8 cellular contexts compared by ENCODE assay signal in genomic region chr11:72814831-72815618, GRCh38. TPM values are rescaled to one million over a fixed set of nuclear protein-coding genes. Genes with fewer than 3 reads are reported as not detected.
DNase-seq lines count a peak whose midpoint lies in the region; TF ChIP-seq lines count a peak whose summit lies in the region.

No MANE protein-coding gene starts in this region.

- WGBS in liver: 16% methylated on average over 27 of the region's 27 CpGs

- no peaks in the 10 kb centered on the region for H3K27me3 Mint-ChIP-seq in chondrocyte (ENCODE audit: low read depth)

- peak overlapping the region; percentile 93 for H3K27ac Mint-ChIP-seq in chondrocyte (ENCODE audit: unreplicated experiment)

- H3K36me3 ChIP-seq in liver (ENCODE audit: control insufficient read depth in 4 of 4, insufficient read depth in 3 of 4, low read depth in 1 of 4, low read length in 3 of 4): peaks cover 0 to 17% (median 3%) of the 10 kb centered on the region in 4 donors

- TF ChIP-seq RAD21 in liver (IDR thresholded peaks at IDR 0.05): no peak

- peaks cover 6 to 28% (median 21%) of the 10 kb centered on the region in 4 donors for H3K4me1 ChIP-seq in liver (ENCODE audit: control insufficient read depth in 4 of 4, insufficient read depth in 4 of 4, low read length in 3 of 4)

- H3K36me3 Mint-ChIP-seq in chondrocyte (ENCODE audit: low read depth): peaks cover 9% of the 10 kb centered on the region

- CTCF ChIA-PET in HEK293T (lab: Yijun Ruan, JAX): interaction anchor here (0.7 kb wide), 1 partner anchor 303 kb away, joined by 3 read pairs; no protein-coding TSS in a partner anchor

- peak; percentile 28 for DNase-seq in activated CD4-positive, alpha-beta T cell treated with anti-CD3 and anti-CD28 coated beads for 1 hour
- DNase-seq in activated CD4-positive, alpha-beta T cell treated with anti-CD3 and anti-CD28 coated beads, Interleukin-2, amount 50 U/mL, for 1 hour: no peak
- DNase-seq in HEK293T (ENCODE audit: extremely low spot score) (peak; percentile 60), MV-4-11 (lab: John Stamatoyannopoulos, UW) (peak; percentile 52), T-helper 1 cell (peak in 3 of 5 donors; percentile 25 to 80 (median 38)), chondrocyte (ENCODE audit: low spot score) (peak; percentile 77)
- DNase-seq in stimulated activated CD8-positive, alpha-beta memory T cell treated with anti-CD3 and anti-CD28 coated beads, Interleukin-7, amount 100 ng/mL, for 48 hours (ENCODE audit: extremely low read depth in 1 of 2, low read depth in 1 of 2): peak; percentile 34 to 40

- no peaks in the 10 kb centered on the region for H3K9me3 ChIP-seq in liver (ENCODE audit: control insufficient read depth in 4 of 4, low read length in 3 of 4)

- peak overlapping the region; percentile 93 for H3K4me3 Mint-ChIP-seq in chondrocyte (ENCODE audit: unreplicated experiment)

- no peaks in the 10 kb centered on the region for H3K9me3 Mint-ChIP-seq in chondrocyte (ENCODE audit: low read depth)

- peak overlapping the region; percentile 61 to 63 for H3K9ac ChIP-seq in liver (ENCODE audit: low read depth in 1 of 2, low read length in 2 of 2)

- peaks cover 39% of the 10 kb centered on the region for H3K4me1 Mint-ChIP-seq in chondrocyte (ENCODE audit: low read depth)

- no peaks in the 10 kb centered on the region for H3K27me3 ChIP-seq in liver (ENCODE audit: control insufficient read depth in 4 of 4, insufficient read depth in 4 of 4, low read length in 3 of 4)

- peak; percentile 36 for TF ChIP-seq CTCF in chondrocyte (IDR thresholded peaks at IDR 0.05)
- peak; percentile 7 for TF ChIP-seq CTCF in liver (IDR thresholded peaks at IDR 0.05; ENCODE audit: low read depth, low read length, missing input control)

- POLR2A ChIA-PET in HEK293T (lab: Yijun Ruan, JAX): interaction anchor here (0.9 to 1.6 kb wide), 3 partner anchors 17 to 32 kb away, joined by 3 to 6 read pairs (median 3); partner anchors contain the start of gene STARD10

- H3K27ac ChIP-seq in liver (ENCODE audit: low read depth in 1 of 2, low read length in 2 of 2): peak overlapping the region; percentile 89 to 95

- H3K4me3 ChIP-seq in liver (ENCODE audit: low read depth in 1 of 3, low read length in 3 of 3): peak overlapping the region; percentile 45 to 81 (median 71)

TF ChIP-seq in HEK293T, 16 proteins besides CTCF, POLR2A, EP300 and RAD21:
- TF ChIP-seq, protein P1, sequence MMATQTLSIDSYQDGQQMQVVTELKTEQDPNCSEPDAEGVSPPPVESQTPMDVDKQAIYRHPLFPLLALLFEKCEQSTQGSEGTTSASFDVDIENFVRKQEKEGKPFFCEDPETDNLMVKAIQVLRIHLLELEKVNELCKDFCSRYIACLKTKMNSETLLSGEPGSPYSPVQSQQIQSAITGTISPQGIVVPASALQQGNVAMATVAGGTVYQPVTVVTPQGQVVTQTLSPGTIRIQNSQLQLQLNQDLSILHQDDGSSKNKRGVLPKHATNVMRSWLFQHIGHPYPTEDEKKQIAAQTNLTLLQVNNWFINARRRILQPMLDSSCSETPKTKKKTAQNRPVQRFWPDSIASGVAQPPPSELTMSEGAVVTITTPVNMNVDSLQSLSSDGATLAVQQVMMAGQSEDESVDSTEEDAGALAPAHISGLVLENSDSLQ (IDR thresholded peaks at IDR 0.05): no peak
- no peak for TF ChIP-seq FOXA1 (IDR thresholded peaks at IDR 0.05)
- TF ChIP-seq ARNT (IDR thresholded peaks at IDR 0.05): no peak

TF ChIP-seq in liver, 16 proteins besides CTCF, POLR2A, EP300 and RAD21:
- TF ChIP-seq NR2F2 (IDR thresholded peaks at IDR 0.05) (no peak), YY1 (IDR thresholded peaks at IDR 0.05) (no peak), ATF3 (IDR thresholded peaks at IDR 0.05) (no peak), FOXA1 (IDR thresholded peaks at IDR 0.05) (no peak), SP1 (IDR thresholded peaks at IDR 0.05) (no peak), FOXA2 (IDR thresholded peaks at IDR 0.05) (no peak), GABPA (IDR thresholded peaks at IDR 0.05 in 1 of 2, conservative IDR thresholded peaks at IDR 0.05 in 1 of 2) (no peak), TAF1 (conservative IDR thresholded peaks at IDR 0.05) (no peak), RXRA (IDR thresholded peaks at IDR 0.05) (no peak), HNF4A (conservative IDR thresholded peaks at IDR 0.05) (no peak), HNF4G (IDR thresholded peaks at IDR 0.05) (no peak), EGR1 (IDR thresholded peaks at IDR 0.05; ENCODE audit: low read depth in 2 of 2) (no peak), JUND (IDR thresholded peaks at IDR 0.05) (no peak)
- TF ChIP-seq, protein P2, sequence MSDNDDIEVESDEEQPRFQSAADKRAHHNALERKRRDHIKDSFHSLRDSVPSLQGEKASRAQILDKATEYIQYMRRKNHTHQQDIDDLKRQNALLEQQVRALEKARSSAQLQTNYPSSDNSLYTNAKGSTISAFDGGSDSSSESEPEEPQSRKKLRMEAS (IDR thresholded peaks at IDR 0.05): no peak
- TF ChIP-seq, protein P3, sequence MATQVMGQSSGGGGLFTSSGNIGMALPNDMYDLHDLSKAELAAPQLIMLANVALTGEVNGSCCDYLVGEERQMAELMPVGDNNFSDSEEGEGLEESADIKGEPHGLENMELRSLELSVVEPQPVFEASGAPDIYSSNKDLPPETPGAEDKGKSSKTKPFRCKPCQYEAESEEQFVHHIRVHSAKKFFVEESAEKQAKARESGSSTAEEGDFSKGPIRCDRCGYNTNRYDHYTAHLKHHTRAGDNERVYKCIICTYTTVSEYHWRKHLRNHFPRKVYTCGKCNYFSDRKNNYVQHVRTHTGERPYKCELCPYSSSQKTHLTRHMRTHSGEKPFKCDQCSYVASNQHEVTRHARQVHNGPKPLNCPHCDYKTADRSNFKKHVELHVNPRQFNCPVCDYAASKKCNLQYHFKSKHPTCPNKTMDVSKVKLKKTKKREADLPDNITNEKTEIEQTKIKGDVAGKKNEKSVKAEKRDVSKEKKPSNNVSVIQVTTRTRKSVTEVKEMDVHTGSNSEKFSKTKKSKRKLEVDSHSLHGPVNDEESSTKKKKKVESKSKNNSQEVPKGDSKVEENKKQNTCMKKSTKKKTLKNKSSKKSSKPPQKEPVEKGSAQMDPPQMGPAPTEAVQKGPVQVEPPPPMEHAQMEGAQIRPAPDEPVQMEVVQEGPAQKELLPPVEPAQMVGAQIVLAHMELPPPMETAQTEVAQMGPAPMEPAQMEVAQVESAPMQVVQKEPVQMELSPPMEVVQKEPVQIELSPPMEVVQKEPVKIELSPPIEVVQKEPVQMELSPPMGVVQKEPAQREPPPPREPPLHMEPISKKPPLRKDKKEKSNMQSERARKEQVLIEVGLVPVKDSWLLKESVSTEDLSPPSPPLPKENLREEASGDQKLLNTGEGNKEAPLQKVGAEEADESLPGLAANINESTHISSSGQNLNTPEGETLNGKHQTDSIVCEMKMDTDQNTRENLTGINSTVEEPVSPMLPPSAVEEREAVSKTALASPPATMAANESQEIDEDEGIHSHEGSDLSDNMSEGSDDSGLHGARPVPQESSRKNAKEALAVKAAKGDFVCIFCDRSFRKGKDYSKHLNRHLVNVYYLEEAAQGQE (IDR thresholded peaks at IDR 0.05): no peak
- TF ChIP-seq, protein P4, sequence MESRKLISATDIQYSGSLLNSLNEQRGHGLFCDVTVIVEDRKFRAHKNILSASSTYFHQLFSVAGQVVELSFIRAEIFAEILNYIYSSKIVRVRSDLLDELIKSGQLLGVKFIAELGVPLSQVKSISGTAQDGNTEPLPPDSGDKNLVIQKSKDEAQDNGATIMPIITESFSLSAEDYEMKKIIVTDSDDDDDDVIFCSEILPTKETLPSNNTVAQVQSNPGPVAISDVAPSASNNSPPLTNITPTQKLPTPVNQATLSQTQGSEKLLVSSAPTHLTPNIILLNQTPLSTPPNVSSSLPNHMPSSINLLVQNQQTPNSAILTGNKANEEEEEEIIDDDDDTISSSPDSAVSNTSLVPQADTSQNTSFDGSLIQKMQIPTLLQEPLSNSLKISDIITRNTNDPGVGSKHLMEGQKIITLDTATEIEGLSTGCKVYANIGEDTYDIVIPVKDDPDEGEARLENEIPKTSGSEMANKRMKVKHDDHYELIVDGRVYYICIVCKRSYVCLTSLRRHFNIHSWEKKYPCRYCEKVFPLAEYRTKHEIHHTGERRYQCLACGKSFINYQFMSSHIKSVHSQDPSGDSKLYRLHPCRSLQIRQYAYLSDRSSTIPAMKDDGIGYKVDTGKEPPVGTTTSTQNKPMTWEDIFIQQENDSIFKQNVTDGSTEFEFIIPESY (IDR thresholded peaks at IDR 0.05): no peak

RNA-seq across cellular contexts. Expression of gene ATG16L2, which starts 0.8 kb away (rescaled TPM):
- 7.9 to 14.8 TPM (median 9.9 TPM) in 3 replicates for total RNA-seq in chondrocyte
- 10 to 100 TPM in 1 of 2 donors, 1 to 10 TPM in 1; 5.7 to 17.8 TPM for total RNA-seq in liver
- 1 to 10 TPM; 4.7 to 9.0 TPM for polyA plus RNA-seq in liver

RNA-seq across cellular contexts. Expression of gene STARD10, which starts 21.2 kb away (rescaled TPM):
- total RNA-seq in chondrocyte: 58.8 to 81.0 TPM (median 79.4 TPM) in 3 replicates
- total RNA-seq in liver: 100 to 1,000 TPM in 1 of 2 donors, 10 to 100 TPM in 1; 70.5 to 176 TPM
- 100 to 1,000 TPM; 287 to 328 TPM for polyA plus RNA-seq in liver
